In genomic region chr2:230439590-230439989, GRCh38 we compare ENCODE assay signal across 11 cellular contexts. TPM values are rescaled to one million over a fixed set of nuclear protein-coding genes. Genes with fewer than 3 reads are reported as not detected.
A peak's percentile ranks its signal among the peaks of the same experiment; 100 is the strongest.
DNase-seq lines count a peak whose midpoint lies in the region; FAIRE-seq and TF ChIP-seq lines count a peak whose summit lies in the region.
"Had no signal": no experiment of that assay in that cellular context is flagged by ENCODE, and none has a peak within 500 bp of the region (broad histone marks: within the 10 kb centered on the region; RNA-seq: fewer than 3 reads in every experiment).

No MANE protein-coding gene starts in this region.

- no peak overlapping the region for H2BK12ac ChIP-seq in neuronal stem cell (ENCODE audit: low read length)

- no peaks in the 10 kb centered on the region for H3K4me1 ChIP-seq in neuronal stem cell (ENCODE audit: control insufficient read depth in 2 of 2, insufficient read depth in 1 of 2, low read depth in 1 of 2, low read length in 2 of 2)
- H3K4me1 ChIP-seq: colonic mucosa had no signal

- H3K9me3 Mint-ChIP-seq in activated T-helper 1 cell treated with anti-CD3 and anti-CD28 coated beads, Interleukin-12 subunit alpha, Interleukin-12 subunit beta, Interleukin-2, Interleukin-4 antibody, amounts not matched to agents 30 ng/mL and 10 ng/mL and 1 ng/mL, durations not matched to agents 14 hours and 24 hours and 36 hours: peaks cover 14% of the 10 kb centered on the region

- peaks cover 63% of the 10 kb centered on the region for H3K36me3 Mint-ChIP-seq in activated T-helper 1 cell treated with anti-CD3 and anti-CD28 coated beads, Interleukin-12 subunit alpha, Interleukin-12 subunit beta, Interleukin-2, Interleukin-4 antibody, amounts not matched to agents 30 ng/mL and 10 ng/mL and 1 ng/mL, durations not matched to agents 14 hours and 24 hours and 36 hours (ENCODE audit: low read depth)

- CTCF ChIA-PET in GM10248 (lab: Yijun Ruan, JAX): no interaction called here

- no peak overlapping the region for H4K91ac ChIP-seq in neuronal stem cell (ENCODE audit: low read depth, low read length, poor library complexity)

- POLR2A ChIA-PET in GM10248 (lab: Yijun Ruan, JAX): no interaction called here

- no peak overlapping the region for H3K4ac ChIP-seq in neuronal stem cell (ENCODE audit: low read length)

- no peak overlapping the region for H2BK5ac ChIP-seq in neuronal stem cell (ENCODE audit: low read length)

- no peak overlapping the region for H2AK5ac ChIP-seq in neuronal stem cell (ENCODE audit: low read depth, low read length)

- H2BK120ac ChIP-seq in neuronal stem cell (ENCODE audit: low read depth, low read length): no peak overlapping the region

- H3K27ac Mint-ChIP-seq in activated T-helper 1 cell treated with anti-CD3 and anti-CD28 coated beads, Interleukin-12 subunit alpha, Interleukin-12 subunit beta, Interleukin-2, Interleukin-4 antibody, amounts not matched to agents 30 ng/mL and 10 ng/mL and 1 ng/mL, durations not matched to agents 14 hours and 24 hours and 36 hours: peak overlapping the region; percentile 94

- FAIRE-seq in GM18507 (lab: Jason Lieb, UNC): peak; percentile 90
- no peak for FAIRE-seq in HTR-8/SVneo (lab: Jason Lieb, UNC)

- no peaks in the 10 kb centered on the region for H3K27me3 ChIP-seq in neuronal stem cell (ENCODE audit: control insufficient read depth in 3 of 3, insufficient read depth in 3 of 3, low read depth in 1 of 3, low read length in 3 of 3)
- H3K27me3 ChIP-seq: colonic mucosa had no signal

- H3K27ac ChIP-seq in neuronal stem cell (replicated peaks; ENCODE audit: low read length): no peak overlapping the region
- H3K27ac ChIP-seq: colonic mucosa had no signal

- no peak overlapping the region for H2BK15ac ChIP-seq in neuronal stem cell (ENCODE audit: low read length)

- no peaks in the 10 kb centered on the region for H3K79me1 ChIP-seq in neuronal stem cell (ENCODE audit: low read depth, low read length)

- no peak overlapping the region for H4K8ac ChIP-seq in neuronal stem cell (ENCODE audit: low read depth, low read length)

- H3K9ac ChIP-seq in neuronal stem cell (ENCODE audit: low read depth, low read length, poor library complexity): no peak overlapping the region

- peak overlapping the region; percentile 82 for H3K4me3 Mint-ChIP-seq in activated T-helper 1 cell treated with anti-CD3 and anti-CD28 coated beads, Interleukin-12 subunit alpha, Interleukin-12 subunit beta, Interleukin-2, Interleukin-4 antibody, amounts not matched to agents 30 ng/mL and 10 ng/mL and 1 ng/mL, durations not matched to agents 14 hours and 24 hours and 36 hours

- no peak overlapping the region for H3K4me2 ChIP-seq in neuronal stem cell (ENCODE audit: insufficient read depth, low read length, poor library complexity, severe bottlenecking)

- H3K18ac ChIP-seq in neuronal stem cell (ENCODE audit: low read length): no peak overlapping the region

- no peaks in the 10 kb centered on the region for H3K9me3 ChIP-seq in neuronal stem cell (replicated peaks in 1 of 2; ENCODE audit: control insufficient read depth in 2 of 2, insufficient read depth in 1 of 2, low read depth in 1 of 2, low read length in 2 of 2)
- H3K9me3 ChIP-seq: colonic mucosa had no signal

- WGBS in neuronal stem cell (ENCODE audit: extremely low coverage in 2 of 2, insufficient read length in 2 of 2, insufficient replicate concordance in 1 of 2), 2 donors: no CpG with 5 or more reads among the region's 2 CpGs

- H3K23ac ChIP-seq in neuronal stem cell (ENCODE audit: low read depth, low read length, poor library complexity): no peak overlapping the region

- TF ChIP-seq CTCF in GM10248 (IDR thresholded peaks at IDR 0.05; ENCODE audit: control extremely low read depth, extremely low read depth, low read depth, missing control alignments): no peak

- intact Hi-C loops in activated T-helper 1 cell treated with anti-CD3 and anti-CD28 coated beads, Interleukin-12 subunit alpha, Interleukin-12 subunit beta, Interleukin-2, Interleukin-4 antibody, amounts not matched to agents 30 ng/mL and 10 ng/mL and 1 ng/mL, durations not matched to agents 14 hours and 24 hours and 36 hours (cut with micrococcal nuclease): loop anchor here (1.0 kb wide), 1 partner anchor 8 kb away; no protein-coding TSS in a partner anchor

- H3K4me1 Mint-ChIP-seq in activated T-helper 1 cell treated with anti-CD3 and anti-CD28 coated beads, Interleukin-12 subunit alpha, Interleukin-12 subunit beta, Interleukin-2, Interleukin-4 antibody, amounts not matched to agents 30 ng/mL and 10 ng/mL and 1 ng/mL, durations not matched to agents 14 hours and 24 hours and 36 hours (ENCODE audit: low read depth): peaks cover 69% of the 10 kb centered on the region

- peak overlapping the region; percentile 64 for H2AFZ ChIP-seq in neuronal stem cell (ENCODE audit: low read length)

- H3K27me3 Mint-ChIP-seq in activated T-helper 1 cell treated with anti-CD3 and anti-CD28 coated beads, Interleukin-12 subunit alpha, Interleukin-12 subunit beta, Interleukin-2, Interleukin-4 antibody, amounts not matched to agents 30 ng/mL and 10 ng/mL and 1 ng/mL, durations not matched to agents 14 hours and 24 hours and 36 hours (ENCODE audit: insufficient read depth): no peaks in the 10 kb centered on the region

- H3K14ac ChIP-seq in neuronal stem cell (ENCODE audit: low read length): no peak overlapping the region

- H3K36me3 ChIP-seq in neuronal stem cell (replicated peaks in 1 of 2; ENCODE audit: control insufficient read depth in 2 of 2, insufficient read depth in 2 of 2, low read length in 2 of 2): no peaks in the 10 kb centered on the region
- H3K36me3 ChIP-seq: colonic mucosa had no signal

- H3K4me3 ChIP-seq in neuronal stem cell (ENCODE audit: low read length in 2 of 2): no peak overlapping the region
- H3K4me3 ChIP-seq: colonic mucosa had no signal

- DNase-seq in GM18507 (ENCODE audit: extremely low spot score, insufficient read length, low read depth): no peak
- peak; percentile 17 to 19 for DNase-seq in Kasumi-1 (lab: John Stamatoyannopoulos, UW)
- DNase-seq in activated T-helper 1 cell treated with anti-CD3 and anti-CD28 coated beads, Interleukin-12 subunit alpha, Interleukin-12 subunit beta, Interleukin-2, Interleukin-4 antibody, amounts not matched to agents 30 ng/mL and 10 ng/mL and 1 ng/mL, durations not matched to agents 14 hours and 24 hours and 36 hours (ENCODE audit: low spot score): no peak
- DNase-seq in neuronal stem cell (ENCODE audit: low spot score): no peak
- no peak for DNase-seq in GM10248 (ENCODE audit: extremely low spot score)
- no peak for DNase-seq in kidney glomerular epithelial cell (lab: John Stamatoyannopoulos, UW)
- DNase-seq in HTR-8/SVneo (ENCODE audit: insufficient read length, low spot score): no peak
- DNase-seq in NCI-H748 (lab: John Stamatoyannopoulos, UW; ENCODE audit: unreplicated experiment): no peak
- DNase-seq: activated CD4-positive, alpha-beta T cell treated with anti-CD3 and anti-CD28 coated beads, Interleukin-2, amount 50 U/mL, for 48 hours; colonic mucosa; GDM1 had no signal

RNA-seq across cellular contexts. Expression of gene SP100, which starts 23.6 kb away (rescaled TPM):
- total RNA-seq in activated T-helper 1 cell treated with anti-CD3 and anti-CD28 coated beads, Interleukin-12 subunit alpha, Interleukin-12 subunit beta, Interleukin-2, Interleukin-4 antibody, amounts not matched to agents 30 ng/mL and 10 ng/mL and 1 ng/mL, durations not matched to agents 14 hours and 24 hours and 36 hours: 161 and 171 TPM in 2 replicates
- polyA plus RNA-seq in neuronal stem cell (2013, experiment 1 of 2): 0.06 TPM
- polyA plus RNA-seq in neuronal stem cell (2013, experiment 2 of 2): 0.15 TPM

Comparison
In these comparisons a context has a peak if more than half of its experiments do, and no peak if none do; other contexts are left out.
1. DNase-seq: peak in Kasumi-1 (2 of 2); none in GM18507 (single experiment), activated T-helper 1 cell treated with anti-CD3 and anti-CD28 coated beads, Interleukin-12 subunit alpha, Interleukin-12 subunit beta, Interleukin-2, Interleukin-4 antibody, amounts not matched to agents 30 ng/mL and 10 ng/mL and 1 ng/mL, durations not matched to agents 14 hours and 24 hours and 36 hours (single experiment), neuronal stem cell (single experiment), GM10248 (single experiment), kidney glomerular epithelial cell (single experiment), HTR-8/SVneo (single experiment) and NCI-H748 (single experiment).